In the genomic region with DNA sequence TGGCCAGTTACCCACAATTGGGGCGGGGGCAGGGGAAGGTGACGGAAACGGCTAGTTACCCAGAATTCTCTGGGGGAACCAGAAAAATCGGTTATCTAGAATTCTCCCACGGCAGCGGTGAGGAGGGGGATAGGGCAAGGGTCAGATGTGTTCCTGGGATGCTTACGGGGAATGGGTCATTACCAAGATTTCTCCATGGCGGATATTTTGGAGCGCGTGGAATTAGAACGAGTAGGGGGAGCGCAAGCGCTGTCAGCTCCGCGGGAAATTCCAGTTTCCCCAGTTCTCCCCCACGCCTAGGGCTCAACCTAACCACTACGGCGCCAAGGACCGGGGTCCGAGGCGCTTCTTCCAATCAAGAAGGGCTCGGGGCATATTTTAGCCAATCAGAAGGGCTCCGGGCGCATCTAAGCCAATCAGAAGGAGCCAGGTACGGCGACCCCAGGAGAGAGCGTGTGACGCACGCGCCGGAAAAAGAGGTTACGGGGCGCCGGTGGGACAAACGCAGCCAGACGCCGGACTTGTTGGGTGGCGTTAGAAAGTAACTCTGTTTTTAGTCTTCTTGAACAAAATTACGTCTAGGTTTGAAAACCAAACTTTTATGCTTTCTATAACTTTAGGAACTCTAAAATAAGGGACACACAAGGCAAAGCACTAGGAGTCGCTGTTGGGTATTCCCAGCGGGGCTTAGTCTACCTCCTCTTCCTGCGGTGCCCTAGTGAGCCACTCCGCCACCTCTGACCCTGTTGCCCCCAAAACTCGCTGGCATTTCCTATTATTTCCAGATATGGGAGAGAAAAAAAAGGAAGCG, we compare ENCODE assay signal across 1 cellular context.
TF ChIP-seq lines count a peak whose summit lies in the region.

A gene with protein sequence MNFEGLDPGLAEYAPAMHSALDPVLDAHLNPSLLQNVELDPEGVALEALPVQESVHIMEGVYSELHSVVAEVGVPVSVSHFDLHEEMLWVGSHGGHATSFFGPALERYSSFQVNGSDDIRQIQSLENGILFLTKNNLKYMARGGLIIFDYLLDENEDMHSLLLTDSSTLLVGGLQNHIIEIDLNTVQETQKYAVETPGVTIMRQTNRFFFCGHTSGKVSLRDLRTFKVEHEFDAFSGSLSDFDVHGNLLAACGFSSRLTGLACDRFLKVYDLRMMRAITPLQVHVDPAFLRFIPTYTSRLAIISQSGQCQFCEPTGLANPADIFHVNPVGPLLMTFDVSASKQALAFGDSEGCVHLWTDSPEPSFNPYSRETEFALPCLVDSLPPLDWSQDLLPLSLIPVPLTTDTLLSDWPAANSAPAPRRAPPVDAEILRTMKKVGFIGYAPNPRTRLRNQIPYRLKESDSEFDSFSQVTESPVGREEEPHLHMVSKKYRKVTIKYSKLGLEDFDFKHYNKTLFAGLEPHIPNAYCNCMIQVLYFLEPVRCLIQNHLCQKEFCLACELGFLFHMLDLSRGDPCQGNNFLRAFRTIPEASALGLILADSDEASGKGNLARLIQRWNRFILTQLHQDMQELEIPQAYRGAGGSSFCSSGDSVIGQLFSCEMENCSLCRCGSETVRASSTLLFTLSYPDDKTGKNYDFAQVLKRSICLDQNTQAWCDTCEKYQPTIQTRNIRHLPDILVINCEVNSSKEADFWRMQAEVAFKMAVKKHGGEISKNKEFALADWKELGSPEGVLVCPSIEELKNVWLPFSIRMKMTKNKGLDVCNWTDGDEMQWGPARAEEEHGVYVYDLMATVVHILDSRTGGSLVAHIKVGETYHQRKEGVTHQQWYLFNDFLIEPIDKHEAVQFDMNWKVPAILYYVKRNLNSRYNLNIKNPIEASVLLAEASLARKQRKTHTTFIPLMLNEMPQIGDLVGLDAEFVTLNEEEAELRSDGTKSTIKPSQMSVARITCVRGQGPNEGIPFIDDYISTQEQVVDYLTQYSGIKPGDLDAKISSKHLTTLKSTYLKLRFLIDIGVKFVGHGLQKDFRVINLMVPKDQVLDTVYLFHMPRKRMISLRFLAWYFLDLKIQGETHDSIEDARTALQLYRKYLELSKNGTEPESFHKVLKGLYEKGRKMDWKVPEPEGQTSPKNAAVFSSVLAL (minus strand): TSS at position 322 of the 811 bp plus-strand sequence. CDS start 906 bp downstream, outside the sequence.

TF ChIP-seq in HepG2, 621 proteins besides CTCF, POLR2A, EP300 and RAD21 (continued from another document and continues in another):
- TF ChIP-seq NR2F1 (CRISPR knock-in tag; IDR thresholded peaks at IDR 0.05) (peak in 1 of 2 experiments; percentile 59; a peak in 1 of 4 replicates), U2AF1 (optimal IDR thresholded peaks at IDR 0.05; ENCODE audit: low read depth, low read length) (no peak), ZNF652 (CRISPR knock-in tag; IDR thresholded peaks at IDR 0.05; ENCODE audit: borderline replicate concordance, low read depth) (no peak), ZNF879 (CRISPR knock-in tag; IDR thresholded peaks at IDR 0.05) (no peak), ZFP62 (CRISPR knock-in tag; IDR thresholded peaks at IDR 0.05) (no peak), ZNF329 (CRISPR knock-in tag; IDR thresholded peaks at IDR 0.05; ENCODE audit: low read depth) (no peak), RFXANK (CRISPR knock-in tag; IDR thresholded peaks at IDR 0.05) (peak; percentile 61; the same call in 1 of the 2 replicates), MXI1 (IDR thresholded peaks at IDR 0.05; ENCODE audit: borderline replicate concordance, low read depth, low read length) (no peak; the same call in 2 of the 3 replicates), HMG20B (CRISPR knock-in tag; conservative IDR thresholded peaks at IDR 0.05) (no peak), ELF3 (CRISPR knock-in tag; IDR thresholded peaks at IDR 0.05) (peak; percentile 30; the same call in 1 of the 2 replicates), SMAD3 (CRISPR knock-in tag; IDR thresholded peaks at IDR 0.05) (peak; percentile 64), ZSCAN29 (CRISPR knock-in tag; conservative IDR thresholded peaks at IDR 0.05) (no peak), ARNTL (CRISPR knock-in tag; IDR thresholded peaks at IDR 0.05) (no peak), ZSCAN20 (CRISPR knock-in tag; IDR thresholded peaks at IDR 0.05; ENCODE audit: borderline replicate concordance) (no peak; the same call in 1 of the 2 replicates), NCOA5 (CRISPR knock-in tag; IDR thresholded peaks at IDR 0.05) (no peak), SAFB2 (CRISPR knock-in tag; IDR thresholded peaks at IDR 0.05; ENCODE audit: borderline replicate concordance, low read depth) (no peak), KLF16 (CRISPR knock-in tag; IDR thresholded peaks at IDR 0.05) (peak in 1 of 2 experiments; percentile 69; a peak in 1 of 4 replicates), MBNL3 (CRISPR knock-in tag; conservative IDR thresholded peaks at IDR 0.05) (no peak), ZSCAN9 (CRISPR knock-in tag; IDR thresholded peaks at IDR 0.05; ENCODE audit: borderline replicate concordance) (no peak; the same call in 1 of the 2 replicates), ZFX (CRISPR knock-in tag; IDR thresholded peaks at IDR 0.05; ENCODE audit: low read depth) (peak; percentile 53; the same call in 1 of the 2 replicates), ARID2 (CRISPR knock-in tag; IDR thresholded peaks at IDR 0.05; ENCODE audit: borderline replicate concordance) (no peak), ZNF616 (CRISPR knock-in tag; IDR thresholded peaks at IDR 0.05; ENCODE audit: low read depth) (no peak), HMG20A (CRISPR knock-in tag; IDR thresholded peaks at IDR 0.05; ENCODE audit: borderline replicate concordance) (no peak), THYN1 (CRISPR knock-in tag; IDR thresholded peaks at IDR 0.05; ENCODE audit: borderline replicate concordance, low read depth) (no peak), JUN (CRISPR knock-in tag; IDR thresholded peaks at IDR 0.05) (no peak), ZNF615 (CRISPR knock-in tag; IDR thresholded peaks at IDR 0.05; ENCODE audit: borderline replicate concordance) (0 out of 2 replicates have a peak, but pooled peaks have one; percentile 68), CCAR2 (optimal IDR thresholded peaks at IDR 0.05; ENCODE audit: low read depth, low read length) (no peak), ZNF17 (CRISPR knock-in tag; IDR thresholded peaks at IDR 0.05) (0 out of 2 replicates have a peak, but pooled peaks have one; percentile 37), ZNF264 (CRISPR knock-in tag; IDR thresholded peaks at IDR 0.05) (no peak), ASH2L (IDR thresholded peaks at IDR 0.05; ENCODE audit: insufficient read length, low read depth, low read length) (peak; percentile 52), ZNF773 (CRISPR knock-in tag; IDR thresholded peaks at IDR 0.05; ENCODE audit: borderline replicate concordance) (no peak), ZNF101 (CRISPR knock-in tag; IDR thresholded peaks at IDR 0.05; ENCODE audit: borderline replicate concordance, low read depth) (no peak), KLF9 (CRISPR knock-in tag; IDR thresholded peaks at IDR 0.05; ENCODE audit: low read depth) (no peak; the same call in 1 of the 2 replicates), ZKSCAN8 (CRISPR knock-in tag; IDR thresholded peaks at IDR 0.05; ENCODE audit: borderline replicate concordance) (no peak), ZNF260 (CRISPR knock-in tag; IDR thresholded peaks at IDR 0.05; ENCODE audit: borderline replicate concordance, low read depth) (no peak), ZNF572 (CRISPR knock-in tag; IDR thresholded peaks at IDR 0.05) (no peak), ZNF563 (CRISPR knock-in tag; IDR thresholded peaks at IDR 0.05) (peak; percentile 51; the same call in 1 of the 2 replicates), ZNF501 (CRISPR knock-in tag; IDR thresholded peaks at IDR 0.05) (peak; percentile 51; the same call in 1 of the 2 replicates)
- TF ChIP-seq, protein P1, sequence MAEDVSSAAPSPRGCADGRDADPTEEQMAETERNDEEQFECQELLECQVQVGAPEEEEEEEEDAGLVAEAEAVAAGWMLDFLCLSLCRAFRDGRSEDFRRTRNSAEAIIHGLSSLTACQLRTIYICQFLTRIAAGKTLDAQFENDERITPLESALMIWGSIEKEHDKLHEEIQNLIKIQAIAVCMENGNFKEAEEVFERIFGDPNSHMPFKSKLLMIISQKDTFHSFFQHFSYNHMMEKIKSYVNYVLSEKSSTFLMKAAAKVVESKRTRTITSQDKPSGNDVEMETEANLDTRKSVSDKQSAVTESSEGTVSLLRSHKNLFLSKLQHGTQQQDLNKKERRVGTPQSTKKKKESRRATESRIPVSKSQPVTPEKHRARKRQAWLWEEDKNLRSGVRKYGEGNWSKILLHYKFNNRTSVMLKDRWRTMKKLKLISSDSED (CRISPR knock-in tag; IDR thresholded peaks at IDR 0.05), result no peak
- TF ChIP-seq, protein P2, sequence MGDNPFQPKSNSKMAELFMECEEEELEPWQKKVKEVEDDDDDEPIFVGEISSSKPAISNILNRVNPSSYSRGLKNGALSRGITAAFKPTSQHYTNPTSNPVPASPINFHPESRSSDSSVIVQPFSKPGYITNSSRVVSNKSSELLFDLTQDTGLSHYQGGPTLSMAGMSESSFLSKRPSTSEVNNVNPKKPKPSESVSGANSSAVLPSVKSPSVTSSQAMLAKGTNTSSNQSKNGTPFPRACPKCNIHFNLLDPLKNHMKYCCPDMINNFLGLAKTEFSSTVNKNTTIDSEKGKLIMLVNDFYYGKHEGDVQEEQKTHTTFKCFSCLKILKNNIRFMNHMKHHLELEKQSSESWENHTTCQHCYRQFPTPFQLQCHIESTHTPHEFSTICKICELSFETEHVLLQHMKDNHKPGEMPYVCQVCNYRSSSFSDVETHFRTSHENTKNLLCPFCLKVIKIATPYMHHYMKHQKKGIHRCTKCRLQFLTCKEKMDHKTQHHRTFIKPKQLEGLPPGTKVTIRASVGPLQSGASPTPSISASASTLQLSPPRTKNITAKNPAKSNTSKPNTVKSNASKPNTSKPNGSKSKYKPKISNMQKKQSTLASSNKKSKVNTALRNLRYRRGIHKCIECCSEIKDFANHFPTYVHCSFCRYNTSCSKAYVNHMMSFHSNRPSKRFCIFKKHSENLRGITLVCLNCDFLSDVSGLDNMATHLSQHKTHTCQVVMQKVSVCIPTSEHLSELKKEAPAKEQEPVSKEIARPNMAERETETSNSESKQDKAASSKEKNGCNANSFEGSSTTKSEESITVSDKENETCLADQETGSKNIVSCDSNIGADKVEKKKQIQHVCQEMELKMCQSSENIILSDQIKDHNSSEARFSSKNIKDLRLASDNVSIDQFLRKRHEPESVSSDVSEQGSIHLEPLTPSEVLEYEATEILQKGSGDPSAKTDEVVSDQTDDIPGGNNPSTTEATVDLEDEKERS (CRISPR knock-in tag; IDR thresholded peaks at IDR 0.05), result no peak
- TF ChIP-seq, protein P3, sequence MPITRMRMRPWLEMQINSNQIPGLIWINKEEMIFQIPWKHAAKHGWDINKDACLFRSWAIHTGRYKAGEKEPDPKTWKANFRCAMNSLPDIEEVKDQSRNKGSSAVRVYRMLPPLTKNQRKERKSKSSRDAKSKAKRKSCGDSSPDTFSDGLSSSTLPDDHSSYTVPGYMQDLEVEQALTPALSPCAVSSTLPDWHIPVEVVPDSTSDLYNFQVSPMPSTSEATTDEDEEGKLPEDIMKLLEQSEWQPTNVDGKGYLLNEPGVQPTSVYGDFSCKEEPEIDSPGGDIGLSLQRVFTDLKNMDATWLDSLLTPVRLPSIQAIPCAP (CRISPR knock-in tag; IDR thresholded peaks at IDR 0.05; ENCODE audit: low read depth), result no peak
- TF ChIP-seq, protein P4, sequence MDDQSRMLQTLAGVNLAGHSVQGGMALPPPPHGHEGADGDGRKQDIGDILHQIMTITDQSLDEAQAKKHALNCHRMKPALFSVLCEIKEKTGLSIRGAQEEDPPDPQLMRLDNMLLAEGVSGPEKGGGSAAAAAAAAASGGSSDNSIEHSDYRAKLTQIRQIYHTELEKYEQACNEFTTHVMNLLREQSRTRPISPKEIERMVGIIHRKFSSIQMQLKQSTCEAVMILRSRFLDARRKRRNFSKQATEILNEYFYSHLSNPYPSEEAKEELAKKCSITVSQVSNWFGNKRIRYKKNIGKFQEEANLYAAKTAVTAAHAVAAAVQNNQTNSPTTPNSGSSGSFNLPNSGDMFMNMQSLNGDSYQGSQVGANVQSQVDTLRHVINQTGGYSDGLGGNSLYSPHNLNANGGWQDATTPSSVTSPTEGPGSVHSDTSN (CRISPR knock-in tag; IDR thresholded peaks at IDR 0.05; ENCODE audit: borderline replicate concordance), result no peak
- TF ChIP-seq, protein P5, sequence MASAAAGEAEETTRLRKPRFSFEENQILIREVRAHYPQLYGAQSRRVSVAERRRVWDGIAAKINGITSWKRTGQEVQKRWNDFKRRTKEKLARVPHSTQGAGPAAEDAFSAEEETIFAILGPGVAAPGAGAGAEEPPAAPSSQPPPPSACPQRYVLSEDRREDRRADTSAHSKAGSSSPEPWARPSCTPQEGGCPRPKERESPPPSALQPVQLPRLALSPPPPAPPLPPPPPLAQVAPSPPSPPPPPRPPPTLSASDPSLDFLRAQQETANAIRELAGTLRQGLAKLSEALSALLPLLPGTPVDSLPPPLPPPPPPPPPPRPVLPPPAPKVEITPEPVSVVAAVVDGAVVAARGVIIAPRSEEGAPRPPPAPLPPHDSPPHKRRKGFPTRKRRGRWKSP (CRISPR knock-in tag; IDR thresholded peaks at IDR 0.05), result peak; percentile 47; the same call in 1 of the 2 replicates
- TF ChIP-seq, protein P6, sequence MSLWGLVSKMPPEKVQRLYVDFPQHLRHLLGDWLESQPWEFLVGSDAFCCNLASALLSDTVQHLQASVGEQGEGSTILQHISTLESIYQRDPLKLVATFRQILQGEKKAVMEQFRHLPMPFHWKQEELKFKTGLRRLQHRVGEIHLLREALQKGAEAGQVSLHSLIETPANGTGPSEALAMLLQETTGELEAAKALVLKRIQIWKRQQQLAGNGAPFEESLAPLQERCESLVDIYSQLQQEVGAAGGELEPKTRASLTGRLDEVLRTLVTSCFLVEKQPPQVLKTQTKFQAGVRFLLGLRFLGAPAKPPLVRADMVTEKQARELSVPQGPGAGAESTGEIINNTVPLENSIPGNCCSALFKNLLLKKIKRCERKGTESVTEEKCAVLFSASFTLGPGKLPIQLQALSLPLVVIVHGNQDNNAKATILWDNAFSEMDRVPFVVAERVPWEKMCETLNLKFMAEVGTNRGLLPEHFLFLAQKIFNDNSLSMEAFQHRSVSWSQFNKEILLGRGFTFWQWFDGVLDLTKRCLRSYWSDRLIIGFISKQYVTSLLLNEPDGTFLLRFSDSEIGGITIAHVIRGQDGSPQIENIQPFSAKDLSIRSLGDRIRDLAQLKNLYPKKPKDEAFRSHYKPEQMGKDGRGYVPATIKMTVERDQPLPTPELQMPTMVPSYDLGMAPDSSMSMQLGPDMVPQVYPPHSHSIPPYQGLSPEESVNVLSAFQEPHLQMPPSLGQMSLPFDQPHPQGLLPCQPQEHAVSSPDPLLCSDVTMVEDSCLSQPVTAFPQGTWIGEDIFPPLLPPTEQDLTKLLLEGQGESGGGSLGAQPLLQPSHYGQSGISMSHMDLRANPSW (CRISPR knock-in tag; IDR thresholded peaks at IDR 0.05; ENCODE audit: borderline replicate concordance), result peak; percentile 69; the same call in 1 of the 2 replicates
- TF ChIP-seq, protein P7, sequence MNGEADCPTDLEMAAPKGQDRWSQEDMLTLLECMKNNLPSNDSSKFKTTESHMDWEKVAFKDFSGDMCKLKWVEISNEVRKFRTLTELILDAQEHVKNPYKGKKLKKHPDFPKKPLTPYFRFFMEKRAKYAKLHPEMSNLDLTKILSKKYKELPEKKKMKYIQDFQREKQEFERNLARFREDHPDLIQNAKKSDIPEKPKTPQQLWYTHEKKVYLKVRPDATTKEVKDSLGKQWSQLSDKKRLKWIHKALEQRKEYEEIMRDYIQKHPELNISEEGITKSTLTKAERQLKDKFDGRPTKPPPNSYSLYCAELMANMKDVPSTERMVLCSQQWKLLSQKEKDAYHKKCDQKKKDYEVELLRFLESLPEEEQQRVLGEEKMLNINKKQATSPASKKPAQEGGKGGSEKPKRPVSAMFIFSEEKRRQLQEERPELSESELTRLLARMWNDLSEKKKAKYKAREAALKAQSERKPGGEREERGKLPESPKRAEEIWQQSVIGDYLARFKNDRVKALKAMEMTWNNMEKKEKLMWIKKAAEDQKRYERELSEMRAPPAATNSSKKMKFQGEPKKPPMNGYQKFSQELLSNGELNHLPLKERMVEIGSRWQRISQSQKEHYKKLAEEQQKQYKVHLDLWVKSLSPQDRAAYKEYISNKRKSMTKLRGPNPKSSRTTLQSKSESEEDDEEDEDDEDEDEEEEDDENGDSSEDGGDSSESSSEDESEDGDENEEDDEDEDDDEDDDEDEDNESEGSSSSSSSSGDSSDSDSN (CRISPR knock-in tag; IDR thresholded peaks at IDR 0.05), result no peak
